In genomic region chr5:80414113-80414512, GRCh38 we compare ENCODE assay signal across 16 cellular contexts. TPM values are rescaled to one million over a fixed set of nuclear protein-coding genes. Genes with fewer than 3 reads are reported as not detected.
DNase-seq lines count a peak whose midpoint lies in the region; ATAC-seq, FAIRE-seq and TF ChIP-seq lines count a peak whose summit lies in the region.
"Had no signal": no experiment of that assay in that cellular context is flagged by ENCODE, and none has a peak within 500 bp of the region (broad histone marks: within the 10 kb centered on the region; RNA-seq: fewer than 3 reads in every experiment).

No MANE protein-coding gene starts in this region.

- no peak overlapping the region for H3K27ac ChIP-seq in osteoblast (ENCODE audit: low read depth, low read length)
- H3K27ac ChIP-seq: thyroid gland had no signal

- H3K4me3 ChIP-seq in choroid plexus epithelial cell (ENCODE audit: low read depth, low read length) (no peak overlapping the region), osteoblast (ENCODE audit: insufficient read depth, low read length) (no peak overlapping the region)
- H3K4me3 ChIP-seq: spleen, thyroid gland had no signal

- ATAC-seq in GM18858 (IDR thresholded peaks at IDR 0.05; ENCODE audit: unreplicated experiment): no peak
- ATAC-seq: activated CD8-positive, alpha-beta memory T cell treated with anti-CD3 and anti-CD28 coated beads, Interleukin-2, amount 10 ng/mL, durations not matched to agents 7 days and 5 days had no signal

- no peak overlapping the region for H2AFZ ChIP-seq in osteoblast (ENCODE audit: low read length)

- no peaks in the 10 kb centered on the region for H4K20me1 ChIP-seq in osteoblast (ENCODE audit: insufficient read depth, low read length)

- H3K4me2 ChIP-seq in osteoblast (ENCODE audit: insufficient read depth, low read length): no peak overlapping the region

- peaks cover 13% of the 10 kb centered on the region for H3K4me1 ChIP-seq in osteoblast (ENCODE audit: insufficient read depth, low read length)

- no peak for TF ChIP-seq POLR2A in H54 (IDR thresholded peaks at IDR 0.05; ENCODE audit: low read depth, low read length)

- FAIRE-seq in H54 (lab: Jason Lieb, UNC): no peak

- peak; percentile 21 for DNase-seq in GM03348 (ENCODE audit: low spot score)
- peak; percentile 60 to 81 for DNase-seq in NOMO-1 (lab: John Stamatoyannopoulos, UW; ENCODE audit: unreplicated experiment in 2 of 2)
- DNase-seq in choroid plexus epithelial cell (ENCODE audit: low read depth): peak; percentile 40
- DNase-seq in osteoblast (ENCODE audit: insufficient read length, low spot score, missing footprints): peak; percentile 42
- no peak for DNase-seq in H54 (ENCODE audit: insufficient read length, low spot score)
- no peak for DNase-seq in iPS-NIHi11 (ENCODE audit: low spot score)
- DNase-seq: activated CD4-positive, CD25-positive, alpha-beta regulatory T cell treated with anti-CD3 and anti-CD28 coated beads, Interleukin-2, amount 50 U/mL, for 72 hours; activated CD8-positive, alpha-beta memory T cell treated with anti-CD3 and anti-CD28 coated beads, Interleukin-2, amount 10 ng/mL, durations not matched to agents 7 days and 5 days; amniotic stem cell; CD4-positive, CD25-positive, alpha-beta regulatory T cell; DMS53; NCI-H2227 treated with DMSO at 0.1 percent for 48 hours; Right ventricle myocardium superior; spleen; thyroid gland had no signal

- H3K79me2 ChIP-seq in osteoblast (ENCODE audit: insufficient read depth, low read length): peaks cover 87% of the 10 kb centered on the region

- TF ChIP-seq CTCF in choroid plexus epithelial cell (conservative IDR thresholded peaks at IDR 0.05; ENCODE audit: low read depth, low read length): no peak
- no peak for TF ChIP-seq CTCF in osteoblast (IDR thresholded peaks at IDR 0.05; ENCODE audit: extremely low read depth, low read depth, low read length)

- H3K36me3 ChIP-seq in osteoblast (ENCODE audit: insufficient read depth, low read length): no peaks in the 10 kb centered on the region
- H3K36me3 ChIP-seq: thyroid gland had no signal

- H3K9me3 ChIP-seq in osteoblast (ENCODE audit: low read depth, low read length): no peaks in the 10 kb centered on the region
- H3K9me3 ChIP-seq: spleen, thyroid gland had no signal

- H3K27me3 ChIP-seq in osteoblast (ENCODE audit: insufficient read depth, low read length): no peaks in the 10 kb centered on the region
- H3K27me3 ChIP-seq: spleen, thyroid gland had no signal

RNA-seq across cellular contexts. Expression of gene ZFYVE16, which starts 6.2 kb away (rescaled TPM):
- 32.6 and 38.3 TPM in 2 replicates for total RNA-seq in osteoblast

Comparison
In these comparisons a context has a peak if more than half of its experiments do, and no peak if none do; other contexts are left out.
1. DNase-seq: peak in GM03348 (single experiment), NOMO-1 (2 of 2), choroid plexus epithelial cell (single experiment) and osteoblast (single experiment); none in H54 (single experiment) and iPS-NIHi11 (single experiment).